8 cellular contexts compared by ENCODE assay signal in genomic region chr12:78470354-78471195, GRCh38.
A peak's percentile ranks its signal among the peaks of the same experiment; 100 is the strongest.
DNase-seq lines count a peak whose midpoint lies in the region; ATAC-seq and TF ChIP-seq lines count a peak whose summit lies in the region.

No MANE protein-coding gene starts in this region.

- DNase-seq in heart right ventricle (no peak), Right ventricle myocardium superior (no peak), LoVo (ENCODE audit: low spot score) (peak; percentile 51), iPS-NIHi11 (ENCODE audit: low spot score) (peak; percentile 33), sigmoid colon (no peak)
- DNase-seq in activated CD8-positive, alpha-beta memory T cell treated with anti-CD3 and anti-CD28 coated beads for 24 hours = no peak

- H3K4me2 ChIP-seq in SU-DHL-6 (ENCODE audit: low read depth, low read length, poor library complexity, severe bottlenecking) = no peak overlapping the region

- WGBS in heart right ventricle, 2 donors = 82 to 85% methylated on average over 3 of the region's 3 CpGs
- 84 to 87% methylated on average over 3 of the region's 3 CpGs for WGBS in sigmoid colon, 2 donors

- no peak overlapping the region for H2AFZ ChIP-seq in SU-DHL-6 (ENCODE audit: low read depth, low read length, severe bottlenecking)

- no peak for TF ChIP-seq POLR2A in sigmoid colon (IDR thresholded peaks at IDR 0.05)

- no peaks in the 10 kb centered on the region for H4K20me1 ChIP-seq in SU-DHL-6 (ENCODE audit: low read depth, low read length)

- intact Hi-C loops in heart right ventricle (cut with DNase I) (no loop called here), Right ventricle myocardium superior (cut with DNase I) (no loop called here), sigmoid colon (cut with DNase I) (no loop called here)

- ATAC-seq in heart right ventricle (no peak), Right ventricle myocardium superior (ENCODE audit: poor library complexity) (no peak), GM19467 (IDR thresholded peaks at IDR 0.05; ENCODE audit: unreplicated experiment) (no peak)

- H3K27me3 ChIP-seq in heart right ventricle (no peaks in the 10 kb centered on the region), SU-DHL-6 (ENCODE audit: low read length) (no peaks in the 10 kb centered on the region), sigmoid colon (no peaks in the 10 kb centered on the region)

- peak in 6 of 9 donors; percentile 11 to 29 (median 17) for TF ChIP-seq CTCF in heart right ventricle (IDR thresholded peaks at IDR 0.05)
- TF ChIP-seq CTCF in SU-DHL-6 (IDR thresholded peaks at IDR 0.05; ENCODE audit: insufficient read depth, low read length, poor library complexity, severe bottlenecking) = peak; percentile 40
- TF ChIP-seq CTCF in sigmoid colon (IDR thresholded peaks at IDR 0.05) = no peak

- H3F3A ChIP-seq in SU-DHL-6 (ENCODE audit: insufficient read depth) = no peaks in the 10 kb centered on the region

- TF ChIP-seq EP300 in sigmoid colon (IDR thresholded peaks at IDR 0.05) = no peak

- H3K36me3 ChIP-seq in heart right ventricle = no peaks in the 10 kb centered on the region
- H3K36me3 ChIP-seq in SU-DHL-6 (ENCODE audit: low read length) = no peaks in the 10 kb centered on the region
- H3K36me3 ChIP-seq in sigmoid colon = no peaks in the 10 kb centered on the region

- H3K79me2 ChIP-seq in SU-DHL-6 (ENCODE audit: insufficient read depth, low read length) = no peaks in the 10 kb centered on the region

- H3K27ac ChIP-seq in heart right ventricle (no peak overlapping the region), SU-DHL-6 (ENCODE audit: low read depth, low read length) (no peak overlapping the region), sigmoid colon (no peak overlapping the region)

- no peaks in the 10 kb centered on the region for H3K4me1 ChIP-seq in heart right ventricle
- no peaks in the 10 kb centered on the region for H3K4me1 ChIP-seq in sigmoid colon

- H3K9ac ChIP-seq in SU-DHL-6 (ENCODE audit: low read length) = no peak overlapping the region

- H3K9me2 ChIP-seq in SU-DHL-6 (replicated peaks; ENCODE audit: insufficient read depth, low read length) = no peaks in the 10 kb centered on the region

- H3K9me3 ChIP-seq in heart right ventricle = no peaks in the 10 kb centered on the region
- no peaks in the 10 kb centered on the region for H3K9me3 ChIP-seq in SU-DHL-6 (ENCODE audit: insufficient read depth, low read length)
- no peaks in the 10 kb centered on the region for H3K9me3 ChIP-seq in sigmoid colon

- H3K4me3 ChIP-seq in heart right ventricle (no peak overlapping the region), SU-DHL-6 (ENCODE audit: insufficient read depth, low read length, poor library complexity, severe bottlenecking) (no peak overlapping the region), sigmoid colon (no peak overlapping the region)

Comparison
In these comparisons a context has a peak if more than half of its experiments do, and no peak if none do; other contexts are left out.
1. DNase-seq: peak in LoVo (single experiment) and iPS-NIHi11 (single experiment); none in heart right ventricle (0 of 2), Right ventricle myocardium superior (single experiment), activated CD8-positive, alpha-beta memory T cell treated with anti-CD3 and anti-CD28 coated beads for 24 hours (single experiment) and sigmoid colon (single experiment).
2. CTCF ChIP-seq: peak in heart right ventricle (6 of 9) and SU-DHL-6 (single experiment); none in sigmoid colon (0 of 4).